ENCODE assay signal across 17 cellular contexts in the genomic region with DNA sequence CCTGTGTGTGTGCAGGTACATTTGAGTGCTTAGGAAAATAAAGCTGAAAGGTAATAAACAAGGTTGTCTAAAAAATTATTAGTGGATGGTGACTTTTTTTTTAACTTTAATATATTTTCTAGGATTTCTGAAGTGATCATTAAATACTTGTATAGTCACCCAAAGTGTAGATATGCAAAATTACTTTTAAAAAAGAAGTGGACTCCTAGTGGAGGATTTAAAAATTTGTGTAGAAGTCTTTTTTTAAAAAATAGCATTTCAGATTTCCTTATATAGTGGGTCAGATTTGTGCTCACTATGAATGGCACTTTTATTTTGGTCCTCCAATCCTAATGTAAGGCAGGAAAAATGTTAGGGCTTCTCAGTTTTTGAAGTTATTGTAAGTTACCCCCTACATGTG.
"Had no signal": no experiment of that assay in that cellular context is flagged by ENCODE, and none has a peak within 500 bp of the region (broad histone marks: within the 10 kb centered on the region; RNA-seq: fewer than 3 reads in every experiment).

No MANE protein-coding gene starts in this region.

- H3K9me3 ChIP-seq: mucosa of descending colon, suprapubic skin, upper lobe of right lung had no signal

- H3K27me3 ChIP-seq: suprapubic skin, upper lobe of right lung had no signal

- H3K27ac ChIP-seq: suprapubic skin, upper lobe of right lung had no signal

- ATAC-seq: left lobe of liver; mucosa of descending colon; naive thymus-derived CD8-positive, alpha-beta T cell; T-helper 17 cell; upper lobe of right lung had no signal

- H3K4me3 ChIP-seq: mucosa of descending colon, suprapubic skin, upper lobe of right lung had no signal

- DNase-seq: activated CD4-positive, alpha-beta T cell treated with anti-CD3 and anti-CD28 coated beads, Interleukin-2, amount 50 U/mL, for 1 hour; activated CD4-positive, CD25-positive, alpha-beta regulatory T cell; activated effector memory CD4-positive, alpha-beta T cell treated with anti-CD3 and anti-CD28 coated beads, Interleukin-2, amount 50 U/mL, for 16 hours; activated T-cell treated with anti-CD3 and anti-CD28 coated beads, Interleukin-2, amount 50 U/mL, for 1 hour; amygdala; dermis blood vessel endothelial cell; endodermal cell; head of caudate nucleus; mucosa of descending colon; naive thymus-derived CD8-positive, alpha-beta T cell; occipital lobe; stimulated activated CD4-positive, alpha-beta T cell treated with anti-CD3 and anti-CD28 coated beads, Interleukin-2, amount 100 ng/mL, for 48 hours; stimulated activated naive CD4-positive, alpha-beta T cell treated with Interleukin-2 at 50 U/mL for 16 hours; T-helper 17 cell; upper lobe of right lung had no signal
